1 cellular context compared by ENCODE assay signal in genomic region chr11:1782831-1783724, GRCh38.
TF ChIP-seq lines count a peak whose summit lies in the region.

No MANE protein-coding gene starts in this region.

TF ChIP-seq in A549, 52 proteins besides CTCF, POLR2A, EP300 and RAD21 (continued from another document):
- TF ChIP-seq, protein P1, sequence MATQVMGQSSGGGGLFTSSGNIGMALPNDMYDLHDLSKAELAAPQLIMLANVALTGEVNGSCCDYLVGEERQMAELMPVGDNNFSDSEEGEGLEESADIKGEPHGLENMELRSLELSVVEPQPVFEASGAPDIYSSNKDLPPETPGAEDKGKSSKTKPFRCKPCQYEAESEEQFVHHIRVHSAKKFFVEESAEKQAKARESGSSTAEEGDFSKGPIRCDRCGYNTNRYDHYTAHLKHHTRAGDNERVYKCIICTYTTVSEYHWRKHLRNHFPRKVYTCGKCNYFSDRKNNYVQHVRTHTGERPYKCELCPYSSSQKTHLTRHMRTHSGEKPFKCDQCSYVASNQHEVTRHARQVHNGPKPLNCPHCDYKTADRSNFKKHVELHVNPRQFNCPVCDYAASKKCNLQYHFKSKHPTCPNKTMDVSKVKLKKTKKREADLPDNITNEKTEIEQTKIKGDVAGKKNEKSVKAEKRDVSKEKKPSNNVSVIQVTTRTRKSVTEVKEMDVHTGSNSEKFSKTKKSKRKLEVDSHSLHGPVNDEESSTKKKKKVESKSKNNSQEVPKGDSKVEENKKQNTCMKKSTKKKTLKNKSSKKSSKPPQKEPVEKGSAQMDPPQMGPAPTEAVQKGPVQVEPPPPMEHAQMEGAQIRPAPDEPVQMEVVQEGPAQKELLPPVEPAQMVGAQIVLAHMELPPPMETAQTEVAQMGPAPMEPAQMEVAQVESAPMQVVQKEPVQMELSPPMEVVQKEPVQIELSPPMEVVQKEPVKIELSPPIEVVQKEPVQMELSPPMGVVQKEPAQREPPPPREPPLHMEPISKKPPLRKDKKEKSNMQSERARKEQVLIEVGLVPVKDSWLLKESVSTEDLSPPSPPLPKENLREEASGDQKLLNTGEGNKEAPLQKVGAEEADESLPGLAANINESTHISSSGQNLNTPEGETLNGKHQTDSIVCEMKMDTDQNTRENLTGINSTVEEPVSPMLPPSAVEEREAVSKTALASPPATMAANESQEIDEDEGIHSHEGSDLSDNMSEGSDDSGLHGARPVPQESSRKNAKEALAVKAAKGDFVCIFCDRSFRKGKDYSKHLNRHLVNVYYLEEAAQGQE (IDR thresholded peaks at IDR 0.05) = no peak
- no peak for TF ChIP-seq ZFP36 (IDR thresholded peaks at IDR 0.05; ENCODE audit: borderline replicate concordance, partially characterized antibody)
- TF ChIP-seq HOXB5 (CRISPR knock-in tag; IDR thresholded peaks at IDR 0.05) = no peak
- TF ChIP-seq, protein P2, sequence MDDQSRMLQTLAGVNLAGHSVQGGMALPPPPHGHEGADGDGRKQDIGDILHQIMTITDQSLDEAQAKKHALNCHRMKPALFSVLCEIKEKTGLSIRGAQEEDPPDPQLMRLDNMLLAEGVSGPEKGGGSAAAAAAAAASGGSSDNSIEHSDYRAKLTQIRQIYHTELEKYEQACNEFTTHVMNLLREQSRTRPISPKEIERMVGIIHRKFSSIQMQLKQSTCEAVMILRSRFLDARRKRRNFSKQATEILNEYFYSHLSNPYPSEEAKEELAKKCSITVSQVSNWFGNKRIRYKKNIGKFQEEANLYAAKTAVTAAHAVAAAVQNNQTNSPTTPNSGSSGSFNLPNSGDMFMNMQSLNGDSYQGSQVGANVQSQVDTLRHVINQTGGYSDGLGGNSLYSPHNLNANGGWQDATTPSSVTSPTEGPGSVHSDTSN (IDR thresholded peaks at IDR 0.05) = no peak
- no peak for TF ChIP-seq EHF (CRISPR knock-in tag; IDR thresholded peaks at IDR 0.05)
- TF ChIP-seq POLR2AphosphoS2 (conservative IDR thresholded peaks at IDR 0.05; ENCODE audit: low read length) = no peak
- TF ChIP-seq HMGXB4 (CRISPR knock-in tag; IDR thresholded peaks at IDR 0.05; ENCODE audit: borderline replicate concordance) = no peak
- no peak for TF ChIP-seq ATOH8 (CRISPR knock-in tag; IDR thresholded peaks at IDR 0.05; ENCODE audit: low read depth)
- TF ChIP-seq KDM1A (IDR thresholded peaks at IDR 0.05; ENCODE audit: low read depth) = no peak
- no peak for TF ChIP-seq KDM5A (IDR thresholded peaks at IDR 0.05)
